In genomic region chr4:77092832-77093800, GRCh38 we compare ENCODE assay signal across 13 cellular contexts. TPM values are rescaled to one million over a fixed set of nuclear protein-coding genes. Genes with fewer than 3 reads are reported as not detected.
A peak's percentile ranks its signal among the peaks of the same experiment; 100 is the strongest.
DNase-seq lines count a peak whose midpoint lies in the region; ATAC-seq, FAIRE-seq and TF ChIP-seq lines count a peak whose summit lies in the region.
"Had no signal": no experiment of that assay in that cellular context is flagged by ENCODE, and none has a peak within 500 bp of the region (broad histone marks: within the 10 kb centered on the region; RNA-seq: fewer than 3 reads in every experiment).

No MANE protein-coding gene starts in this region.

- H3K9ac ChIP-seq in Loucy (ENCODE audit: low read depth, low read length, poor library complexity, severe bottlenecking) (peak overlapping the region; percentile 36), kidney (ENCODE audit: low read length in 2 of 2) (no peak overlapping the region)

- peak overlapping the region; percentile 29 for H3K4me3 Mint-ChIP-seq in activated B cell treated with CpG ODN at 0.5 μM for 24 hours
- H3K4me3 Mint-ChIP-seq: activated CD4-positive, alpha-beta T cell treated with anti-CD3 and anti-CD28 coated beads for 36 hours; activated naive CD4-positive, alpha-beta T cell treated with anti-CD3 and anti-CD28 coated beads, Interleukin-2, amount 50 U/mL, for 24 hours had no signal

- H3K9me3 Mint-ChIP-seq in activated B cell treated with CpG ODN at 0.5 μM for 24 hours = no peaks in the 10 kb centered on the region
- H3K9me3 Mint-ChIP-seq: activated naive CD4-positive, alpha-beta T cell treated with anti-CD3 and anti-CD28 coated beads, Interleukin-2, amount 50 U/mL, for 24 hours had no signal

- H3K79me2 ChIP-seq in Loucy (ENCODE audit: insufficient read depth, low read length) = no peaks in the 10 kb centered on the region

- H3K4me3 ChIP-seq in Loucy (ENCODE audit: low read length, poor library complexity, severe bottlenecking) = peak overlapping the region; percentile 3
- no peak overlapping the region for H3K4me3 ChIP-seq in kidney (ENCODE audit: low read length in 2 of 2)
- H3K4me3 ChIP-seq: stomach had no signal

- H3F3A ChIP-seq in Loucy (ENCODE audit: low read depth) = no peaks in the 10 kb centered on the region

- no peaks in the 10 kb centered on the region for H3K36me3 Mint-ChIP-seq in activated B cell treated with CpG ODN at 0.5 μM for 24 hours (ENCODE audit: low read depth)
- H3K36me3 Mint-ChIP-seq: activated naive CD4-positive, alpha-beta T cell treated with anti-CD3 and anti-CD28 coated beads, Interleukin-2, amount 50 U/mL, for 24 hours had no signal

- H3K27me3 ChIP-seq in Loucy (ENCODE audit: insufficient read depth, low read length, poor library complexity, severe bottlenecking) = no peaks in the 10 kb centered on the region
- H3K27me3 ChIP-seq: stomach had no signal

- H2AFZ ChIP-seq in Loucy (ENCODE audit: low read length) = peak overlapping the region; percentile 70

- DNase-seq in AML-193 (lab: John Stamatoyannopoulos, UW) (peak; percentile 61 to 66), activated B cell treated with CpG ODN at 0.5 μM for 24 hours (no peak), kidney (no peak), NCI-H82 treated with DMSO at 0.1 percent for 48 hours (lab: John Stamatoyannopoulos, UW; ENCODE audit: unreplicated experiment) (no peak), ecto neural progenitor cell (ENCODE audit: low spot score) (no peak), caudate nucleus (lab: John Stamatoyannopoulos, UW) (no peak)
- DNase-seq: activated CD4-positive, alpha-beta T cell treated with anti-CD3 and anti-CD28 coated beads for 36 hours; COR-L47; stimulated activated CD4-positive, alpha-beta T cell treated with anti-CD3 and anti-CD28 coated beads, Interleukin-15, amount 100 ng/mL, for 24 hours; stomach had no signal

- ATAC-seq in activated B cell treated with CpG ODN at 0.5 μM for 24 hours (ENCODE audit: low read depth) = no peak
- no peak for ATAC-seq in HG02840 (IDR thresholded peaks at IDR 0.05; ENCODE audit: low FRiP score, unreplicated experiment)
- ATAC-seq: activated CD4-positive, alpha-beta T cell treated with anti-CD3 and anti-CD28 coated beads for 36 hours had no signal

- H3K4me1 ChIP-seq in Loucy (ENCODE audit: insufficient read depth, low read length, poor library complexity, severe bottlenecking) = peaks cover 24% of the 10 kb centered on the region
- peaks cover 0 to 13% of the 10 kb centered on the region in 2 donors for H3K4me1 ChIP-seq in kidney (ENCODE audit: control insufficient read depth in 1 of 2, insufficient read depth in 1 of 2, low read depth in 1 of 2, low read length in 2 of 2)

- peak; percentile 63 for FAIRE-seq in kidney (lab: Jason Lieb, UNC)

- peak overlapping the region; percentile 44 for H3K4me2 ChIP-seq in Loucy (ENCODE audit: low read depth, low read length, poor library complexity, severe bottlenecking)

- H4K20me1 ChIP-seq in Loucy (ENCODE audit: insufficient read depth, low read length, poor library complexity, severe bottlenecking) = no peaks in the 10 kb centered on the region

- peaks cover 23% of the 10 kb centered on the region for H3K4me1 Mint-ChIP-seq in activated B cell treated with CpG ODN at 0.5 μM for 24 hours

- no peaks in the 10 kb centered on the region for H3K9me2 ChIP-seq in Loucy (replicated peaks; ENCODE audit: low read depth, low read length)

- intact Hi-C loops in activated B cell treated with CpG ODN at 0.5 μM for 24 hours (cut with micrococcal nuclease) = no loop called here
- intact Hi-C loops in kidney (cut with DNase I) = no loop called here

- H3K27ac Mint-ChIP-seq in activated B cell treated with CpG ODN at 0.5 μM for 24 hours = peak overlapping the region; percentile 66
- H3K27ac Mint-ChIP-seq: activated CD4-positive, alpha-beta T cell treated with anti-CD3 and anti-CD28 coated beads for 36 hours; activated naive CD4-positive, alpha-beta T cell treated with anti-CD3 and anti-CD28 coated beads, Interleukin-2, amount 50 U/mL, for 24 hours had no signal

- H3K27me3 Mint-ChIP-seq in activated B cell treated with CpG ODN at 0.5 μM for 24 hours = no peaks in the 10 kb centered on the region
- H3K27me3 Mint-ChIP-seq: activated CD4-positive, alpha-beta T cell treated with anti-CD3 and anti-CD28 coated beads for 36 hours; activated naive CD4-positive, alpha-beta T cell treated with anti-CD3 and anti-CD28 coated beads, Interleukin-2, amount 50 U/mL, for 24 hours had no signal

- peak overlapping the region in 1 of 2 donors; percentile 40 for H3K27ac ChIP-seq in kidney (ENCODE audit: low read depth in 2 of 2, low read length in 2 of 2)
- no peak overlapping the region for H3K27ac ChIP-seq in caudate nucleus (ENCODE audit: low read depth, low read length)
- H3K27ac ChIP-seq: stomach had no signal

- H3K9me3 ChIP-seq in Loucy (ENCODE audit: insufficient read depth, low read depth, low read length) = no peaks in the 10 kb centered on the region
- H3K9me3 ChIP-seq in kidney (ENCODE audit: control insufficient read depth in 1 of 2, low read length in 2 of 2) = no peaks in the 10 kb centered on the region
- H3K9me3 ChIP-seq: stomach had no signal

- H3K36me3 ChIP-seq in Loucy (ENCODE audit: insufficient read depth, low read length) = no peaks in the 10 kb centered on the region
- H3K36me3 ChIP-seq in kidney (ENCODE audit: control insufficient read depth in 1 of 2, insufficient read depth in 2 of 2, low read length in 2 of 2) = no peaks in the 10 kb centered on the region
- H3K36me3 ChIP-seq: stomach had no signal

- POLR2A ChIA-PET in activated B cell treated with CpG ODN at 0.5 μM for 24 hours (lab: Charles Lee) = interaction anchor here (0.6 to 4.2 kb wide), 4 partner anchors 17 to 101 kb away, joined by 3 to 24 read pairs (median 12); partner anchors contain the start of genes CCNG2 and CCNI

- CTCF ChIA-PET in activated B cell treated with CpG ODN at 0.5 μM for 24 hours (lab: Charles Lee) = interaction anchor here (1.0 to 9.4 kb wide), 6 partner anchors 12 to 114 kb away, joined by 3 to 263 read pairs (median 4); no protein-coding TSS in a partner anchor

- TF ChIP-seq CTCF in Loucy (conservative IDR thresholded peaks at IDR 0.05; ENCODE audit: low read length) (no peak), activated B cell treated with CpG ODN at 0.5 μM for 24 hours (IDR thresholded peaks at IDR 0.05) (no peak), kidney (IDR thresholded peaks at IDR 0.05; ENCODE audit: borderline replicate concordance, extremely low read depth, insufficient read depth) (no peak)

RNA-seq across cellular contexts. Expression of gene CCNI, which starts 17.3 kb away (rescaled TPM):
- total RNA-seq in activated B cell treated with CpG ODN at 0.5 μM for 24 hours (237 and 246 TPM in 2 replicates), kidney (314 TPM)
- polyA plus RNA-seq in kidney (ENCODE audit: insufficient read depth, low read depth, low replicate concordance) = 172 TPM

Comparison
In these comparisons a context has a peak if more than half of its experiments do, and no peak if none do; other contexts are left out.
1. DNase-seq: peak in AML-193 (2 of 2); none in activated B cell treated with CpG ODN at 0.5 μM for 24 hours (single experiment), kidney (single experiment), NCI-H82 treated with DMSO at 0.1 percent for 48 hours (single experiment), ecto neural progenitor cell (single experiment) and caudate nucleus (0 of 61).